Comparison of ENCODE assay signal across 2 cellular contexts in the genomic region with DNA sequence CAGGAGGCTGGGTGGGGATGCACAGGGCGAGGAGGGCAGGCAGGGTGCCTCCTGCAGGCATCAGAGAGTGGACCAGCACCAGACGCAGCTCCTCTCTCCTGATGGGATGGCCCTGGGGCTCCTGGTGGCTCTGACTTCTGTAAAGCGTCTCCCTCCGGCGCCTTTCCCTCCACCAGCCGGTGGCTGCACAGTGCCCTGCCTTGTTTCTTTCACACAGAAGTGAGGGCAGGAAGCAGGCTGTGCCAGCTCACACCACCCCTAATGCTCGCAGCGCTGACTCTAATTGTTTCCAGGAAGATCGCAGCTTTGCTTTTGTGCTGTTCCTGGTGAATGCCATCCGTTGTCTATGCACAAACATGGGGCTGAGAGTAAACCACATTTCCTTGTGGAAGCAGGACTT.
TF ChIP-seq lines count a peak whose summit lies in the region.

No MANE protein-coding gene starts in this region.

TF ChIP-seq in A549, 52 proteins besides CTCF, POLR2A, EP300 and RAD21 (continued from another document):
- TF ChIP-seq, protein P1, sequence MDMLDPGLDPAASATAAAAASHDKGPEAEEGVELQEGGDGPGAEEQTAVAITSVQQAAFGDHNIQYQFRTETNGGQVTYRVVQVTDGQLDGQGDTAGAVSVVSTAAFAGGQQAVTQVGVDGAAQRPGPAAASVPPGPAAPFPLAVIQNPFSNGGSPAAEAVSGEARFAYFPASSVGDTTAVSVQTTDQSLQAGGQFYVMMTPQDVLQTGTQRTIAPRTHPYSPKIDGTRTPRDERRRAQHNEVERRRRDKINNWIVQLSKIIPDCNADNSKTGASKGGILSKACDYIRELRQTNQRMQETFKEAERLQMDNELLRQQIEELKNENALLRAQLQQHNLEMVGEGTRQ (IDR thresholded peaks at IDR 0.05), result no peak
- TF ChIP-seq MYC (IDR thresholded peaks at IDR 0.05; ENCODE audit: borderline replicate concordance, low read length) (no peak), MAFK (IDR thresholded peaks at IDR 0.05; ENCODE audit: partially characterized antibody) (no peak)

TF ChIP-seq in GM23338, 12 proteins besides CTCF, POLR2A, EP300 and RAD21 (continued from another document):
- TF ChIP-seq, protein P2, sequence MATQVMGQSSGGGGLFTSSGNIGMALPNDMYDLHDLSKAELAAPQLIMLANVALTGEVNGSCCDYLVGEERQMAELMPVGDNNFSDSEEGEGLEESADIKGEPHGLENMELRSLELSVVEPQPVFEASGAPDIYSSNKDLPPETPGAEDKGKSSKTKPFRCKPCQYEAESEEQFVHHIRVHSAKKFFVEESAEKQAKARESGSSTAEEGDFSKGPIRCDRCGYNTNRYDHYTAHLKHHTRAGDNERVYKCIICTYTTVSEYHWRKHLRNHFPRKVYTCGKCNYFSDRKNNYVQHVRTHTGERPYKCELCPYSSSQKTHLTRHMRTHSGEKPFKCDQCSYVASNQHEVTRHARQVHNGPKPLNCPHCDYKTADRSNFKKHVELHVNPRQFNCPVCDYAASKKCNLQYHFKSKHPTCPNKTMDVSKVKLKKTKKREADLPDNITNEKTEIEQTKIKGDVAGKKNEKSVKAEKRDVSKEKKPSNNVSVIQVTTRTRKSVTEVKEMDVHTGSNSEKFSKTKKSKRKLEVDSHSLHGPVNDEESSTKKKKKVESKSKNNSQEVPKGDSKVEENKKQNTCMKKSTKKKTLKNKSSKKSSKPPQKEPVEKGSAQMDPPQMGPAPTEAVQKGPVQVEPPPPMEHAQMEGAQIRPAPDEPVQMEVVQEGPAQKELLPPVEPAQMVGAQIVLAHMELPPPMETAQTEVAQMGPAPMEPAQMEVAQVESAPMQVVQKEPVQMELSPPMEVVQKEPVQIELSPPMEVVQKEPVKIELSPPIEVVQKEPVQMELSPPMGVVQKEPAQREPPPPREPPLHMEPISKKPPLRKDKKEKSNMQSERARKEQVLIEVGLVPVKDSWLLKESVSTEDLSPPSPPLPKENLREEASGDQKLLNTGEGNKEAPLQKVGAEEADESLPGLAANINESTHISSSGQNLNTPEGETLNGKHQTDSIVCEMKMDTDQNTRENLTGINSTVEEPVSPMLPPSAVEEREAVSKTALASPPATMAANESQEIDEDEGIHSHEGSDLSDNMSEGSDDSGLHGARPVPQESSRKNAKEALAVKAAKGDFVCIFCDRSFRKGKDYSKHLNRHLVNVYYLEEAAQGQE (IDR thresholded peaks at IDR 0.05; ENCODE audit: unreplicated experiment), result no peak
- TF ChIP-seq, protein P3, sequence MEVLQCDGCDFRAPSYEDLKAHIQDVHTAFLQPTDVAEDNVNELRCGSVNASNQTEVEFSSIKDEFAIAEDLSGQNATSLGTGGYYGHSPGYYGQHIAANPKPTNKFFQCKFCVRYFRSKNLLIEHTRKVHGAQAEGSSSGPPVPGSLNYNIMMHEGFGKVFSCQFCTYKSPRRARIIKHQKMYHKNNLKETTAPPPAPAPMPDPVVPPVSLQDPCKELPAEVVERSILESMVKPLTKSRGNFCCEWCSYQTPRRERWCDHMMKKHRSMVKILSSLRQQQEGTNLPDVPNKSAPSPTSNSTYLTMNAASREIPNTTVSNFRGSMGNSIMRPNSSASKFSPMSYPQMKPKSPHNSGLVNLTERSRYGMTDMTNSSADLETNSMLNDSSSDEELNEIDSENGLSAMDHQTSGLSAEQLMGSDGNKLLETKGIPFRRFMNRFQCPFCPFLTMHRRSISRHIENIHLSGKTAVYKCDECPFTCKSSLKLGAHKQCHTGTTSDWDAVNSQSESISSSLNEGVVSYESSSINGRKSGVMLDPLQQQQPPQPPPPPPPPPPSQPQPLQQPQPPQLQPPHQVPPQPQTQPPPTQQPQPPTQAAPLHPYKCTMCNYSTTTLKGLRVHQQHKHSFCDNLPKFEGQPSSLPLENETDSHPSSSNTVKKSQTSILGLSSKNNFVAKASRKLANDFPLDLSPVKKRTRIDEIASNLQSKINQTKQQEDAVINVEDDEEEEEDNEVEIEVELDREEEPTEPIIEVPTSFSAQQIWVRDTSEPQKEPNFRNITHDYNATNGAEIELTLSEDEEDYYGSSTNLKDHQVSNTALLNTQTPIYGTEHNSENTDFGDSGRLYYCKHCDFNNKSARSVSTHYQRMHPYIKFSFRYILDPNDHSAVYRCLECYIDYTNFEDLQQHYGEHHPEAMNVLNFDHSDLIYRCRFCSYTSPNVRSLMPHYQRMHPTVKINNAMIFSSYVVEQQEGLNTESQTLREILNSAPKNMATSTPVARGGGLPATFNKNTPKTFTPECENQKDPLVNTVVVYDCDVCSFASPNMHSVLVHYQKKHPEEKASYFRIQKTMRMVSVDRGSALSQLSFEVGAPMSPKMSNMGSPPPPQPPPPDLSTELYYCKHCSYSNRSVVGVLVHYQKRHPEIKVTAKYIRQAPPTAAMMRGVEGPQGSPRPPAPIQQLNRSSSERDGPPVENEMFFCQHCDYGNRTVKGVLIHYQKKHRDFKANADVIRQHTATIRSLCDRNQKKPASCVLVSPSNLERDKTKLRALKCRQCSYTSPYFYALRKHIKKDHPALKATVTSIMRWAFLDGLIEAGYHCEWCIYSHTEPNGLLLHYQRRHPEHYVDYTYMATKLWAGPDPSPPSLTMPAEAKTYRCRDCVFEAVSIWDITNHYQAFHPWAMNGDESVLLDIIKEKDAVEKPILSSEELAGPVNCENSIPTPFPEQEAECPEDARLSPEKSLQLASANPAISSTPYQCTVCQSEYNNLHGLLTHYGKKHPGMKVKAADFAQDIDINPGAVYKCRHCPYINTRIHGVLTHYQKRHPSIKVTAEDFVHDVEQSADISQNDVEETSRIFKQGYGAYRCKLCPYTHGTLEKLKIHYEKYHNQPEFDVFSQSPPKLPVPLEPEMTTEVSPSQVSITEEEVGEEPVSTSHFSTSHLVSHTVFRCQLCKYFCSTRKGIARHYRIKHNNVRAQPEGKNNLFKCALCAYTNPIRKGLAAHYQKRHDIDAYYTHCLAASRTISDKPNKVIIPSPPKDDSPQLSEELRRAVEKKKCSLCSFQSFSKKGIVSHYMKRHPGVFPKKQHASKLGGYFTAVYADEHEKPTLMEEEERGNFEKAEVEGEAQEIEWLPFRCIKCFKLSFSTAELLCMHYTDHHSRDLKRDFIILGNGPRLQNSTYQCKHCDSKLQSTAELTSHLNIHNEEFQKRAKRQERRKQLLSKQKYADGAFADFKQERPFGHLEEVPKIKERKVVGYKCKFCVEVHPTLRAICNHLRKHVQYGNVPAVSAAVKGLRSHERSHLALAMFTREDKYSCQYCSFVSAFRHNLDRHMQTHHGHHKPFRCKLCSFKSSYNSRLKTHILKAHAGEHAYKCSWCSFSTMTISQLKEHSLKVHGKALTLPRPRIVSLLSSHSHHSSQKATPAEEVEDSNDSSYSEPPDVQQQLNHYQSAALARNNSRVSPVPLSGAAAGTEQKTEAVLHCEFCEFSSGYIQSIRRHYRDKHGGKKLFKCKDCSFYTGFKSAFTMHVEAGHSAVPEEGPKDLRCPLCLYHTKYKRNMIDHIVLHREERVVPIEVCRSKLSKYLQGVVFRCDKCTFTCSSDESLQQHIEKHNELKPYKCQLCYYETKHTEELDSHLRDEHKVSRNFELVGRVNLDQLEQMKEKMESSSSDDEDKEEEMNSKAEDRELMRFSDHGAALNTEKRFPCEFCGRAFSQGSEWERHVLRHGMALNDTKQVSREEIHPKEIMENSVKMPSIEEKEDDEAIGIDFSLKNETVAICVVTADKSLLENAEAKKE (CRISPR knock-in tag; IDR thresholded peaks at IDR 0.05), result no peak
- TF ChIP-seq JUNB (IDR thresholded peaks at IDR 0.05; ENCODE audit: unreplicated experiment) (no peak), CREB1 (CRISPR knock-in tag; IDR thresholded peaks at IDR 0.05; ENCODE audit: low read depth) (no peak)
- TF ChIP-seq, protein P4, sequence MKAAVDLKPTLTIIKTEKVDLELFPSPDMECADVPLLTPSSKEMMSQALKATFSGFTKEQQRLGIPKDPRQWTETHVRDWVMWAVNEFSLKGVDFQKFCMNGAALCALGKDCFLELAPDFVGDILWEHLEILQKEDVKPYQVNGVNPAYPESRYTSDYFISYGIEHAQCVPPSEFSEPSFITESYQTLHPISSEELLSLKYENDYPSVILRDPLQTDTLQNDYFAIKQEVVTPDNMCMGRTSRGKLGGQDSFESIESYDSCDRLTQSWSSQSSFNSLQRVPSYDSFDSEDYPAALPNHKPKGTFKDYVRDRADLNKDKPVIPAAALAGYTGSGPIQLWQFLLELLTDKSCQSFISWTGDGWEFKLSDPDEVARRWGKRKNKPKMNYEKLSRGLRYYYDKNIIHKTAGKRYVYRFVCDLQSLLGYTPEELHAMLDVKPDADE (IDR thresholded peaks at IDR 0.05), result no peak
TF ChIP-seq in GM23338: peak in this region for 0.
